Comparison of ENCODE assay signal across 1 cellular context in the genomic region with DNA sequence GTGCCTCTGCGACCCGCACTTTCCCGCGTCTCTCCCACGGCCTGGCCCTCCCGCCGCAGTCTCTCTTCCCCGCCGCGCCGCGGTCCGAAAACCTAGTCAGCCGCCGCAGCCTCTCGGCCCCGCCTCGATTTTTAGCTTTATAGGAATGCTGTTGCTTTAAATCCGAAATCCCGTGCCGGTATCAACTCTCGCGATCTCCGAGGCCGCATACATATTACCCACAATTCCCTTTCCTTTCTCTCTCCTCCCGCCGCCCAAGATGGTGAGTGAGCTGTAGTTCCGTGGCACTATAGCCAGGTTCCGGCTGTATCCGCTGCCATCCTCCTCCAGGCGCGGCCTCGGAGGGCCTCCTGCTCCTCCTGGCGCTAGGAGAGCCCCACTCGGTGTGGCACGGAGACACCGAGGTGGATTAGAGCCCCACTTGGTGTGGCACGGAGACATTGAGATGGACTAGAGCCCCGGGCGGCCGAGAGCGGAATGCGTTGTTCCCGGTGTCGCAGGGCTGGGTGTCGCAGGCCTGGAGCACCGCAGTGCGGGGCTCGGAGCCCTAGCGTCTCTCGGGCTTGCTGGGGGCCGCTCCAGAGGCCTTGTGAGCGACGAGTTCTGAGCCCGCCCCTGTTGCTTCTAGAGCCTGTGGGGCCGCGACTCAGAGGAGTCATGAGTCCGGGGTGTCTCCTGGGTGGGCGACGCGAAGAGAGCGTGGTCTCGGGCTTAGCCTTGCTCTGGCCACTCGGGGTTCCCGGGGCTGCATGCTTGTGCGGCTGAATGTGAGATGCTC.
TF ChIP-seq lines count a peak whose summit lies in the region.

Gene MED22, minus strand, starts transcription at position 147 of the 778 bp plus-strand sequence. CDS start 1,469 bp downstream, outside the sequence.
Gene RPL7A, plus strand, starts transcription at position 234 of the 778 bp plus-strand sequence. Its CDS starts 26 bp downstream, at position 260.

TF ChIP-seq in HEK293, 187 proteins besides CTCF, POLR2A, EP300 and RAD21 (continued from another document):
- 0 out of 2 replicates have a peak, but pooled peaks have one; percentile 27 for TF ChIP-seq ZBTB10 (tag by site-specific recombination; IDR thresholded peaks at IDR 0.05)
- no peak for TF ChIP-seq ZNF677 (tag by site-specific recombination; IDR thresholded peaks at IDR 0.05)
- TF ChIP-seq GLI4 (tag by site-specific recombination; IDR thresholded peaks at IDR 0.05) = peak; percentile 68; the same call in 1 of the 2 replicates
- TF ChIP-seq ZNF394 (tag by site-specific recombination; IDR thresholded peaks at IDR 0.05; ENCODE audit: borderline replicate concordance) = peak; percentile 70
- TF ChIP-seq, protein P1, sequence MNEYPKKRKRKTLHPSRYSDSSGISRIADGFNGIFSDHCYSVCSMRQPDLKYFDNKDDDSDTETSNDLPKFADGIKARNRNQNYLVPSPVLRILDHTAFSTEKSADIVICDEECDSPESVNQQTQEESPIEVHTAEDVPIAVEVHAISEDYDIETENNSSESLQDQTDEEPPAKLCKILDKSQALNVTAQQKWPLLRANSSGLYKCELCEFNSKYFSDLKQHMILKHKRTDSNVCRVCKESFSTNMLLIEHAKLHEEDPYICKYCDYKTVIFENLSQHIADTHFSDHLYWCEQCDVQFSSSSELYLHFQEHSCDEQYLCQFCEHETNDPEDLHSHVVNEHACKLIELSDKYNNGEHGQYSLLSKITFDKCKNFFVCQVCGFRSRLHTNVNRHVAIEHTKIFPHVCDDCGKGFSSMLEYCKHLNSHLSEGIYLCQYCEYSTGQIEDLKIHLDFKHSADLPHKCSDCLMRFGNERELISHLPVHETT (tag by site-specific recombination; IDR thresholded peaks at IDR 0.05) = peak; percentile 89
- TF ChIP-seq GLIS2 (tag by site-specific recombination; IDR thresholded peaks at IDR 0.05) = peak; percentile 27
- TF ChIP-seq ZNF341 (tag by site-specific recombination; IDR thresholded peaks at IDR 0.05; ENCODE audit: low read depth) = 0 out of 2 replicates have a peak, but pooled peaks have one; percentile 46
- TF ChIP-seq KLF7 (tag by site-specific recombination; IDR thresholded peaks at IDR 0.05; ENCODE audit: borderline replicate concordance) = peak; percentile 82
- TF ChIP-seq OVOL3 (tag by site-specific recombination; IDR thresholded peaks at IDR 0.05) = 0 out of 2 replicates have a peak, but pooled peaks have one; percentile 39
- TF ChIP-seq SP7 (tag by site-specific recombination; IDR thresholded peaks at IDR 0.05) = peak; percentile 82; the same call in 1 of the 2 replicates
- TF ChIP-seq ZNF701 (tag by site-specific recombination; IDR thresholded peaks at IDR 0.05) = no peak
- TF ChIP-seq, protein P2, sequence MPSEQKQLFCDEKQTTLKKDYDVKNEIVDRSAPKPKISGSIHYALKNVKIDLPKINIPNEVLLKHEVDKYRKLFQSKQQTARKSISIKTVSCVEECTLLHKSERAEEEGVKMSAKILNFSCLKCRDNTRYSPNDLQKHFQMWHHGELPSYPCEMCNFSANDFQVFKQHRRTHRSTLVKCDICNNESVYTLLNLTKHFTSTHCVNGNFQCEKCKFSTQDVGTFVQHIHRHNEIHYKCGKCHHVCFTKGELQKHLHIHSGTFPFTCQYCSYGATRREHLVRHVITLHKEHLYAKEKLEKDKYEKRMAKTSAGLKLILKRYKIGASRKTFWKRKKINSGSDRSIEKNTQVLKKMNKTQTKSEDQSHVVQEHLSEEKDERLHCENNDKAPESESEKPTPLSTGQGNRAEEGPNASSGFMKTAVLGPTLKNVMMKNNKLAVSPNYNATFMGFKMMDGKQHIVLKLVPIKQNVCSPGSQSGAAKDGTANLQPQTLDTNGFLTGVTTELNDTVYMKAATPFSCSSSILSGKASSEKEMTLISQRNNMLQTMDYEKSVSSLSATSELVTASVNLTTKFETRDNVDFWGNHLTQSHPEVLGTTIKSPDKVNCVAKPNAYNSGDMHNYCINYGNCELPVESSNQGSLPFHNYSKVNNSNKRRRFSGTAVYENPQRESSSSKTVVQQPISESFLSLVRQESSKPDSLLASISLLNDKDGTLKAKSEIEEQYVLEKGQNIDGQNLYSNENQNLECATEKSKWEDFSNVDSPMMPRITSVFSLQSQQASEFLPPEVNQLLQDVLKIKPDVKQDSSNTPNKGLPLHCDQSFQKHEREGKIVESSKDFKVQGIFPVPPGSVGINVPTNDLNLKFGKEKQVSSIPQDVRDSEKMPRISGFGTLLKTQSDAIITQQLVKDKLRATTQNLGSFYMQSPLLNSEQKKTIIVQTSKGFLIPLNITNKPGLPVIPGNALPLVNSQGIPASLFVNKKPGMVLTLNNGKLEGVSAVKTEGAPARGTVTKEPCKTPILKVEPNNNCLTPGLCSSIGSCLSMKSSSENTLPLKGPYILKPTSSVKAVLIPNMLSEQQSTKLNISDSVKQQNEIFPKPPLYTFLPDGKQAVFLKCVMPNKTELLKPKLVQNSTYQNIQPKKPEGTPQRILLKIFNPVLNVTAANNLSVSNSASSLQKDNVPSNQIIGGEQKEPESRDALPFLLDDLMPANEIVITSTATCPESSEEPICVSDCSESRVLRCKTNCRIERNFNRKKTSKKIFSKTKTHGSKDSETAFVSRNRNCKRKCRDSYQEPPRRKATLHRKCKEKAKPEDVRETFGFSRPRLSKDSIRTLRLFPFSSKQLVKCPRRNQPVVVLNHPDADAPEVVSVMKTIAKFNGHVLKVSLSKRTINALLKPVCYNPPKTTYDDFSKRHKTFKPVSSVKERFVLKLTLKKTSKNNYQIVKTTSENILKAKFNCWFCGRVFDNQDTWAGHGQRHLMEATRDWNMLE (tag by site-specific recombination; conservative IDR thresholded peaks at IDR 0.05; ENCODE audit: low read depth) = no peak
- no peak for TF ChIP-seq ZNF140 (tag by site-specific recombination; IDR thresholded peaks at IDR 0.05)
- TF ChIP-seq ZNF670 (tag by site-specific recombination; IDR thresholded peaks at IDR 0.05; ENCODE audit: low read depth) = no peak
- no peak for TF ChIP-seq ZNF654 (tag by site-specific recombination; IDR thresholded peaks at IDR 0.05; ENCODE audit: low read depth)
- TF ChIP-seq, protein P3, sequence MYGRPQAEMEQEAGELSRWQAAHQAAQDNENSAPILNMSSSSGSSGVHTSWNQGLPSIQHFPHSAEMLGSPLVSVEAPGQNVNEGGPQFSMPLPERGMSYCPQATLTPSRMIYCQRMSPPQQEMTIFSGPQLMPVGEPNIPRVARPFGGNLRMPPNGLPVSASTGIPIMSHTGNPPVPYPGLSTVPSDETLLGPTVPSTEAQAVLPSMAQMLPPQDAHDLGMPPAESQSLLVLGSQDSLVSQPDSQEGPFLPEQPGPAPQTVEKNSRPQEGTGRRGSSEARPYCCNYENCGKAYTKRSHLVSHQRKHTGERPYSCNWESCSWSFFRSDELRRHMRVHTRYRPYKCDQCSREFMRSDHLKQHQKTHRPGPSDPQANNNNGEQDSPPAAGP (tag by site-specific recombination; IDR thresholded peaks at IDR 0.05) = peak; percentile 93; the same call in 1 of the 2 replicates
- peak; percentile 77; the same call in 1 of the 2 replicates for TF ChIP-seq ZNF580 (tag by site-specific recombination; IDR thresholded peaks at IDR 0.05)
- TF ChIP-seq ZNF555 (tag by site-specific recombination; conservative IDR thresholded peaks at IDR 0.05) = no peak
- peak; percentile 68 for TF ChIP-seq ZBTB17 (tag by site-specific recombination; IDR thresholded peaks at IDR 0.05)
- TF ChIP-seq, protein P4, sequence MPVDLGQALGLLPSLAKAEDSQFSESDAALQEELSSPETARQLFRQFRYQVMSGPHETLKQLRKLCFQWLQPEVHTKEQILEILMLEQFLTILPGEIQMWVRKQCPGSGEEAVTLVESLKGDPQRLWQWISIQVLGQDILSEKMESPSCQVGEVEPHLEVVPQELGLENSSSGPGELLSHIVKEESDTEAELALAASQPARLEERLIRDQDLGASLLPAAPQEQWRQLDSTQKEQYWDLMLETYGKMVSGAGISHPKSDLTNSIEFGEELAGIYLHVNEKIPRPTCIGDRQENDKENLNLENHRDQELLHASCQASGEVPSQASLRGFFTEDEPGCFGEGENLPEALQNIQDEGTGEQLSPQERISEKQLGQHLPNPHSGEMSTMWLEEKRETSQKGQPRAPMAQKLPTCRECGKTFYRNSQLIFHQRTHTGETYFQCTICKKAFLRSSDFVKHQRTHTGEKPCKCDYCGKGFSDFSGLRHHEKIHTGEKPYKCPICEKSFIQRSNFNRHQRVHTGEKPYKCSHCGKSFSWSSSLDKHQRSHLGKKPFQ (tag by site-specific recombination; IDR thresholded peaks at IDR 0.05) = 0 out of 2 replicates have a peak, but pooled peaks have one; percentile 20
- TF ChIP-seq ZNF843 (tag by site-specific recombination; IDR thresholded peaks at IDR 0.05) = peak; percentile 69
- TF ChIP-seq PRDM1 (tag by site-specific recombination; IDR thresholded peaks at IDR 0.05) = peak; percentile 49; the same call in 1 of the 2 replicates
- peak; percentile 56 for TF ChIP-seq ZBTB8A (tag by site-specific recombination; IDR thresholded peaks at IDR 0.05)
- TF ChIP-seq KLF10 (tag by site-specific recombination; IDR thresholded peaks at IDR 0.05) = 0 out of 2 replicates have a peak, but pooled peaks have one; percentile 71
- TF ChIP-seq ZSCAN30 (tag by site-specific recombination; IDR thresholded peaks at IDR 0.05) = peak; percentile 90
- TF ChIP-seq REST (tag by site-specific recombination; IDR thresholded peaks at IDR 0.05) = 0 out of 2 replicates have a peak, but pooled peaks have one; percentile 24
- TF ChIP-seq ZNF629 (tag by site-specific recombination; IDR thresholded peaks at IDR 0.05) = peak; percentile 73; the same call in 1 of the 2 replicates
